Comparison of ENCODE assay signal across 8 cellular contexts in genomic region chr1:32538887-32539583, GRCh38. TPM values are rescaled to one million over a fixed set of nuclear protein-coding genes. Genes with fewer than 3 reads are reported as not detected.
DNase-seq lines count a peak whose midpoint lies in the region; ATAC-seq and TF ChIP-seq lines count a peak whose summit lies in the region.

Gene ZBTB8A (plus strand): TSS chr1:32539427. CDS start chr1:32592932, 53,505 bp downstream.

- in situ Hi-C loops in GM23248 (cut with MboI), result no loop called here

- H3K27me3 ChIP-seq in GM23248 (replicated peaks; ENCODE audit: insufficient read depth), result no peaks in the 10 kb centered on the region

- H3K27ac ChIP-seq in GM23248, result peak within 1 kb of the TSS; percentile 58

- H3K27me3 Mint-ChIP-seq in neural crest cell (ENCODE audit: low read depth), result peaks cover 5% of the 10 kb centered on the region

- H3K4me1 ChIP-seq in GM23248 (ENCODE audit: insufficient read depth), result peaks cover 5% of the 10 kb centered on the region; the same call in 1 of the 2 replicates

- no peaks in the 10 kb centered on the region for H3K9me2 ChIP-seq in GM23248 (ENCODE audit: insufficient read depth)

- H3K36me3 ChIP-seq in GM23248 (ENCODE audit: low read depth), result no peaks in the 10 kb centered on the region

- DNase-seq in AG08396 (ENCODE audit: low spot score) (peak; percentile 70), GM23248 (peak; percentile 87), NCI-H526 treated with DMSO at 0.1 percent for 48 hours (lab: John Stamatoyannopoulos, UW) (peak; percentile 55), germinal center (ENCODE audit: low spot score) (peak; percentile 32), neural crest cell (ENCODE audit: low read depth, low spot score) (peak; percentile 36)
- DNase-seq in activated naive CD4-positive, alpha-beta T cell treated with anti-CD3 and anti-CD28 coated beads, Interleukin-2, amount 50 U/mL, for 16 hours, result peak; percentile 16

- peak within 1 kb of the TSS; percentile 76 for H3K9ac ChIP-seq in GM23248

- peak within 1 kb of the TSS; percentile 90 for H3K4me2 ChIP-seq in GM23248 (ENCODE audit: unreplicated experiment)

- peak within 1 kb of the TSS; percentile 91 for H3K27ac Mint-ChIP-seq in neural crest cell (ENCODE audit: unreplicated experiment)

- H3F3A ChIP-seq in GM23248 (ENCODE audit: insufficient read depth), result peaks cover 19% of the 10 kb centered on the region; the same call in 1 of the 2 replicates

- peak within 1 kb of the TSS; percentile 88 for H2AFZ ChIP-seq in GM23248

- H3K4me1 Mint-ChIP-seq in neural crest cell, result peaks cover 23% of the 10 kb centered on the region

- ATAC-seq in GM19463 (IDR thresholded peaks at IDR 0.05; ENCODE audit: unreplicated experiment), result no peak
- no peak for ATAC-seq in GM21619 (IDR thresholded peaks at IDR 0.05; ENCODE audit: unreplicated experiment)

- H4K20me1 ChIP-seq in GM23248 (ENCODE audit: insufficient read depth), result no peaks in the 10 kb centered on the region; the same call in 1 of the 2 replicates

- H3K9me3 ChIP-seq in GM23248 (ENCODE audit: low read depth), result no peaks in the 10 kb centered on the region

- no peak for TF ChIP-seq CTCF in neural crest cell (conservative IDR thresholded peaks at IDR 0.05)

- H3K79me2 ChIP-seq in GM23248 (ENCODE audit: insufficient read depth), result peaks cover 40% of the 10 kb centered on the region

- WGBS in GM23248 (ENCODE audit: low coverage in 1 of 2, low lambda C conversion rate in 2 of 2, missing lambda C conversion rate in 2 of 2), 2 experiments, result 0 to 2% methylated on average over 17 to 33 of the region's 33 CpGs

- H3K4me3 Mint-ChIP-seq in neural crest cell, result peak within 1 kb of the TSS; percentile 96

- no peaks in the 10 kb centered on the region for H3K36me3 Mint-ChIP-seq in neural crest cell (ENCODE audit: low read depth)

- H3K4me3 ChIP-seq in GM23248, result peak within 1 kb of the TSS; percentile 79

- H3K9me3 Mint-ChIP-seq in neural crest cell, result no peaks in the 10 kb centered on the region

RNA-seq across cellular contexts. Expression of gene ZBTB8A, which starts in this region (rescaled TPM):
- 5.3 and 5.6 TPM in 2 replicates for total RNA-seq in GM23248 (2014; rRNA removed; shearing (Covaris generic))
- 6.8 and 8.5 TPM in 2 replicates for polyA plus RNA-seq in GM23248 (2016; fragmentation: Nextera tagmentation; extraction: Ambion mirVana)
- total RNA-seq in neural crest cell, result 9.8 and 10.1 TPM in 2 replicates

Comparison
In these comparisons a context has a peak if more than half of its experiments do, and no peak if none do; other contexts are left out.
1. DNase-seq: peak in every context shown above with its lines; median percentile 87 in GM23248; 70 in AG08396; 55 in NCI-H526 treated with DMSO at 0.1 percent for 48 hours; 36 in neural crest cell; 32 in germinal center; 16 in activated naive CD4-positive, alpha-beta T cell treated with anti-CD3 and anti-CD28 coated beads, Interleukin-2, amount 50 U/mL, for 16 hours.